8 cellular contexts compared by ENCODE assay signal in genomic region chr9:76302947-76303550, GRCh38.
DNase-seq lines count a peak whose midpoint lies in the region; ATAC-seq and TF ChIP-seq lines count a peak whose summit lies in the region.

No MANE protein-coding gene starts in this region.

- no peak overlapping the region for H3K23ac ChIP-seq in trophoblast cell (ENCODE audit: low read length)

- no peaks in the 10 kb centered on the region for H3K79me2 ChIP-seq in SK-N-SH (ENCODE audit: insufficient read depth)
- H3K79me2 ChIP-seq in trophoblast cell (ENCODE audit: control insufficient read depth, insufficient read depth, low read length, poor library complexity), result no peaks in the 10 kb centered on the region

- H3K4me3 ChIP-seq in SK-N-SH (ENCODE audit: low read depth in 2 of 2, low read length in 1 of 2) (no peak overlapping the region), trophoblast cell (ENCODE audit: low read depth, low read length) (no peak overlapping the region)

- 6% methylated on average over 3 of the region's 3 CpGs for WGBS in SK-N-SH (ENCODE audit: low lambda C conversion rate)
- no CpG with 5 or more reads among the region's 3 CpGs for WGBS in trophoblast cell (ENCODE audit: extremely low coverage, insufficient coverage, insufficient read length)

- no peaks in the 10 kb centered on the region for H3K36me3 ChIP-seq in SK-N-SH (replicated peaks in 1 of 2; ENCODE audit: control insufficient read depth in 1 of 2, insufficient read depth in 2 of 2, low read length in 1 of 2)
- no peaks in the 10 kb centered on the region for H3K36me3 ChIP-seq in trophoblast cell (ENCODE audit: control insufficient read depth in 1 of 2, insufficient read depth in 2 of 2, low read length in 2 of 2)

- no peaks in the 10 kb centered on the region for H4K20me1 ChIP-seq in SK-N-SH (ENCODE audit: insufficient read depth)

- H2BK120ac ChIP-seq in trophoblast cell (ENCODE audit: insufficient read depth, low read length, poor library complexity), result peak overlapping the region; percentile 51

- H2AFZ ChIP-seq in SK-N-SH (ENCODE audit: low read depth) (no peak overlapping the region), trophoblast cell (ENCODE audit: insufficient read depth, low read length, poor library complexity) (no peak overlapping the region)

- H3K4me1 Mint-ChIP-seq in activated T-helper 1 cell treated with anti-CD3 and anti-CD28 coated beads, Interleukin-12 subunit alpha, Interleukin-12 subunit beta, Interleukin-2, Interleukin-4 antibody, amounts not matched to agents 30 ng/mL and 10 ng/mL and 1 ng/mL, durations not matched to agents 14 hours and 24 hours and 36 hours (ENCODE audit: low read depth), result no peaks in the 10 kb centered on the region

- peak; percentile 28 for DNase-seq in DMS114 treated with DMSO at 0.1 percent for 48 hours (lab: John Stamatoyannopoulos, UW; ENCODE audit: unreplicated experiment)
- DNase-seq in GM20000 (ENCODE audit: low spot score), result peak; percentile 53
- peak; percentile 55 for DNase-seq in M059J (ENCODE audit: low read depth)
- DNase-seq in SK-N-SH, result peak; percentile 47
- peak; percentile 56 for DNase-seq in fibroblast of the conjunctiva (ENCODE audit: low read depth)
- peak in 1 of 2 donors; percentile 69 for DNase-seq in trophoblast cell
- no peak for DNase-seq in activated T-helper 1 cell treated with anti-CD3 and anti-CD28 coated beads, Interleukin-12 subunit alpha, Interleukin-12 subunit beta, Interleukin-2, Interleukin-4 antibody, amounts not matched to agents 30 ng/mL and 10 ng/mL and 1 ng/mL, durations not matched to agents 14 hours and 24 hours and 36 hours (ENCODE audit: low spot score)

- peak; percentile 78 for TF ChIP-seq RAD21 in SK-N-SH (IDR thresholded peaks at IDR 0.05; ENCODE audit: low read length)

- TF ChIP-seq CTCF in GM20000 (IDR thresholded peaks at IDR 0.05; ENCODE audit: extremely low read depth, missing control alignments) (no peak), SK-N-SH (IDR thresholded peaks at IDR 0.05) (peak; percentile 70)

- no peak overlapping the region for H3K4me3 Mint-ChIP-seq in activated T-helper 1 cell treated with anti-CD3 and anti-CD28 coated beads, Interleukin-12 subunit alpha, Interleukin-12 subunit beta, Interleukin-2, Interleukin-4 antibody, amounts not matched to agents 30 ng/mL and 10 ng/mL and 1 ng/mL, durations not matched to agents 14 hours and 24 hours and 36 hours

- no peak overlapping the region for H3K9ac ChIP-seq in SK-N-SH
- H3K9ac ChIP-seq in trophoblast cell (ENCODE audit: low read length), result no peak overlapping the region

- no peak overlapping the region for H2AK5ac ChIP-seq in trophoblast cell (ENCODE audit: low read length)

- no peaks in the 10 kb centered on the region for H3K9me3 Mint-ChIP-seq in activated T-helper 1 cell treated with anti-CD3 and anti-CD28 coated beads, Interleukin-12 subunit alpha, Interleukin-12 subunit beta, Interleukin-2, Interleukin-4 antibody, amounts not matched to agents 30 ng/mL and 10 ng/mL and 1 ng/mL, durations not matched to agents 14 hours and 24 hours and 36 hours

- intact Hi-C loops in activated T-helper 1 cell treated with anti-CD3 and anti-CD28 coated beads, Interleukin-12 subunit alpha, Interleukin-12 subunit beta, Interleukin-2, Interleukin-4 antibody, amounts not matched to agents 30 ng/mL and 10 ng/mL and 1 ng/mL, durations not matched to agents 14 hours and 24 hours and 36 hours (cut with micrococcal nuclease), result loop anchor here (2.0 to 10.0 kb wide), 7 partner anchors 121 to 1038 kb away; partner anchors contain the start of gene PCSK5

- CTCF ChIA-PET in SK-N-SH (lab: Yijun Ruan, JAX), result interaction anchor here (0.7 to 1.8 kb wide), 4 partner anchors 10 to 225 kb away, joined by 3 to 12 read pairs (median 3); no protein-coding TSS in a partner anchor

- H3K4me1 ChIP-seq in SK-N-SH (ENCODE audit: control insufficient read depth in 1 of 2, insufficient read depth in 2 of 2, low read depth in 1 of 2, low read length in 1 of 2) (no peaks in the 10 kb centered on the region), trophoblast cell (ENCODE audit: control insufficient read depth in 1 of 2, insufficient read depth in 2 of 2, low read length in 2 of 2) (peaks cover 1 to 3% of the 10 kb centered on the region in 2 experiments)

- H3K18ac ChIP-seq in trophoblast cell (ENCODE audit: low read length), result no peak overlapping the region

- H3K14ac ChIP-seq in trophoblast cell (ENCODE audit: low read length), result no peak overlapping the region

- H3K4me2 ChIP-seq in SK-N-SH (no peak overlapping the region), trophoblast cell (ENCODE audit: low read length) (no peak overlapping the region)

- no peak for TF ChIP-seq EP300 in SK-N-SH (IDR thresholded peaks at IDR 0.05; ENCODE audit: borderline replicate concordance in 1 of 2, low read depth in 1 of 2, low read length in 1 of 2)

- peaks cover 3% of the 10 kb centered on the region for H3K79me1 ChIP-seq in trophoblast cell (ENCODE audit: low read length)

- peaks cover 2% of the 10 kb centered on the region for H3K27me3 Mint-ChIP-seq in activated T-helper 1 cell treated with anti-CD3 and anti-CD28 coated beads, Interleukin-12 subunit alpha, Interleukin-12 subunit beta, Interleukin-2, Interleukin-4 antibody, amounts not matched to agents 30 ng/mL and 10 ng/mL and 1 ng/mL, durations not matched to agents 14 hours and 24 hours and 36 hours (ENCODE audit: insufficient read depth)

- H3K36me3 Mint-ChIP-seq in activated T-helper 1 cell treated with anti-CD3 and anti-CD28 coated beads, Interleukin-12 subunit alpha, Interleukin-12 subunit beta, Interleukin-2, Interleukin-4 antibody, amounts not matched to agents 30 ng/mL and 10 ng/mL and 1 ng/mL, durations not matched to agents 14 hours and 24 hours and 36 hours (ENCODE audit: low read depth), result no peaks in the 10 kb centered on the region

- no peaks in the 10 kb centered on the region for H3K9me2 ChIP-seq in SK-N-SH

- no peak overlapping the region for H3K27ac Mint-ChIP-seq in activated T-helper 1 cell treated with anti-CD3 and anti-CD28 coated beads, Interleukin-12 subunit alpha, Interleukin-12 subunit beta, Interleukin-2, Interleukin-4 antibody, amounts not matched to agents 30 ng/mL and 10 ng/mL and 1 ng/mL, durations not matched to agents 14 hours and 24 hours and 36 hours

- H3K27me3 ChIP-seq in SK-N-SH (ENCODE audit: insufficient read depth), result peaks cover 41% of the 10 kb centered on the region; the same call in 1 of the 2 replicates
- no peaks in the 10 kb centered on the region for H3K27me3 ChIP-seq in trophoblast cell (ENCODE audit: insufficient read depth, low read length)

- peak overlapping the region; percentile 49 for H2BK12ac ChIP-seq in trophoblast cell (ENCODE audit: low read length)

- POLR2A ChIA-PET in SK-N-SH (lab: Yijun Ruan, JAX), result no interaction called here

- peak overlapping the region; percentile 24 for H4K91ac ChIP-seq in trophoblast cell (ENCODE audit: low read depth, low read length)

- no peak overlapping the region for H4K12ac ChIP-seq in trophoblast cell (ENCODE audit: low read depth, low read length)

- ATAC-seq in HG02840 (IDR thresholded peaks at IDR 0.05; ENCODE audit: low FRiP score, unreplicated experiment), result no peak

- H3K9me3 ChIP-seq in SK-N-SH (no peaks in the 10 kb centered on the region), trophoblast cell (ENCODE audit: insufficient read depth, low read depth, low read length) (no peaks in the 10 kb centered on the region)

- no peaks in the 10 kb centered on the region for H3F3A ChIP-seq in SK-N-SH (replicated peaks; ENCODE audit: insufficient read depth)

- H4K8ac ChIP-seq in trophoblast cell (ENCODE audit: low read depth, low read length), result peak overlapping the region; percentile 47

- no peak overlapping the region for H3K27ac ChIP-seq in SK-N-SH (ENCODE audit: low read depth in 2 of 2, low read length in 1 of 2)
- no peak overlapping the region for H3K27ac ChIP-seq in trophoblast cell (ENCODE audit: low read depth, low read length)

- no peak overlapping the region for H2BK5ac ChIP-seq in trophoblast cell (ENCODE audit: low read depth, low read length, poor library complexity)

- no peak overlapping the region for H3K4ac ChIP-seq in trophoblast cell (ENCODE audit: low read depth, low read length)

TF ChIP-seq in SK-N-SH, 30 proteins besides CTCF, POLR2A, EP300 and RAD21:
- TF ChIP-seq CHD2 (IDR thresholded peaks at IDR 0.05; ENCODE audit: low read length, partially characterized antibody) (no peak), RFX5 (IDR thresholded peaks at IDR 0.05; ENCODE audit: low read length) (no peak), SMC3 (IDR thresholded peaks at IDR 0.05; ENCODE audit: low read depth, low read length) (peak; percentile 48)
TF ChIP-seq in SK-N-SH: peak in this region for 1.
